ENCODE assay signal across 20 cellular contexts in genomic region chr2:17520761-17521160, GRCh38. TPM values are rescaled to one million over a fixed set of nuclear protein-coding genes. Genes with fewer than 3 reads are reported as not detected.
DNase-seq lines count a peak whose midpoint lies in the region; ATAC-seq and TF ChIP-seq lines count a peak whose summit lies in the region.
"Had no signal": no experiment of that assay in that cellular context is flagged by ENCODE, and none has a peak within 500 bp of the region (broad histone marks: within the 10 kb centered on the region; RNA-seq: fewer than 3 reads in every experiment).

No MANE protein-coding gene starts in this region.

- DNase-seq in GM06990 (ENCODE audit: extremely low read depth, insufficient read length) (peak; percentile 44), OCI-M1 (lab: John Stamatoyannopoulos, UW) (peak; percentile 21), GF-D8 (lab: John Stamatoyannopoulos, UW) (no peak), right cardiac atrium (no peak), ovary (no peak)
- DNase-seq in activated CD4-positive, alpha-beta T cell treated with anti-CD3 and anti-CD28 coated beads, Interleukin-2, amount 10 ng/mL, durations not matched to agents 7 days and 5 days = no peak
- DNase-seq: erythroblast; H7; left ventricle myocardium superior; NCI-H1694 treated with DMSO at 0.1 percent for 48 hours; NCI-H510A; nucleus accumbens; stimulated activated CD4-positive, alpha-beta T cell treated with anti-CD3 and anti-CD28 coated beads, Interleukin-2, amount 100 ng/mL, for 24 hours had no signal

- TF ChIP-seq EP300 in ovary (IDR thresholded peaks at IDR 0.05) = no peak

- no peak overlapping the region for H3K4me3 Mint-ChIP-seq in activated CD4-positive, alpha-beta T cell treated with anti-CD3 and anti-CD28 coated beads, Interleukin-2, amount 10 ng/mL, durations not matched to agents 7 days and 5 days
- H3K4me3 Mint-ChIP-seq: activated T-helper 1 cell treated with anti-CD3 and anti-CD28 coated beads, Interleukin-12 subunit alpha, Interleukin-12 subunit beta, Interleukin-2, Interleukin-4 antibody, amounts not matched to agents 30 ng/mL and 10 ng/mL and 1 ng/mL, durations not matched to agents 14 hours and 24 hours and 36 hours had no signal

- H3K27ac ChIP-seq in right cardiac atrium (ENCODE audit: low read length) = no peak overlapping the region
- H3K27ac ChIP-seq in ovary = no peak overlapping the region
- H3K27ac ChIP-seq: VCaP had no signal

- H3K9me3 Mint-ChIP-seq in activated CD4-positive, alpha-beta T cell treated with anti-CD3 and anti-CD28 coated beads, Interleukin-2, amount 10 ng/mL, durations not matched to agents 7 days and 5 days = no peaks in the 10 kb centered on the region
- H3K9me3 Mint-ChIP-seq: activated T-helper 1 cell treated with anti-CD3 and anti-CD28 coated beads, Interleukin-12 subunit alpha, Interleukin-12 subunit beta, Interleukin-2, Interleukin-4 antibody, amounts not matched to agents 30 ng/mL and 10 ng/mL and 1 ng/mL, durations not matched to agents 14 hours and 24 hours and 36 hours had no signal

- WGBS in right cardiac atrium = 78% methylated on average over 2 of the region's 2 CpGs
- WGBS in ovary, 3 donors = 85 to 89% (median 85%) methylated on average over 2 of the region's 2 CpGs

- CTCF ChIA-PET in activated CD4-positive, alpha-beta T cell treated with anti-CD3 and anti-CD28 coated beads, Interleukin-2, amount 10 ng/mL, durations not matched to agents 7 days and 5 days (lab: Charles Lee) = no interaction called here

- H3K4me1 Mint-ChIP-seq in activated CD4-positive, alpha-beta T cell treated with anti-CD3 and anti-CD28 coated beads, Interleukin-2, amount 10 ng/mL, durations not matched to agents 7 days and 5 days = no peaks in the 10 kb centered on the region

- TF ChIP-seq POLR2A in ovary (IDR thresholded peaks at IDR 0.05) = no peak

- H3K27me3 Mint-ChIP-seq in activated CD4-positive, alpha-beta T cell treated with anti-CD3 and anti-CD28 coated beads, Interleukin-2, amount 10 ng/mL, durations not matched to agents 7 days and 5 days = peaks cover 33% of the 10 kb centered on the region

- ATAC-seq in GM19035 (IDR thresholded peaks at IDR 0.05; ENCODE audit: unreplicated experiment) (peak; percentile 46), HG02973 (IDR thresholded peaks at IDR 0.05; ENCODE audit: unreplicated experiment) (peak; percentile 38), right cardiac atrium (no peak)
- ATAC-seq: left ventricle myocardium superior had no signal

- H3K36me3 ChIP-seq in GM06990 (ENCODE audit: control insufficient read depth, insufficient read depth, low read length) = no peaks in the 10 kb centered on the region
- H3K36me3 ChIP-seq in ovary = no peaks in the 10 kb centered on the region

- H3K27me3 ChIP-seq in GM06990 (replicated peaks; ENCODE audit: control insufficient read depth, insufficient read depth, low read length) = no peaks in the 10 kb centered on the region
- no peaks in the 10 kb centered on the region for H3K27me3 ChIP-seq in right cardiac atrium (ENCODE audit: control insufficient read depth, insufficient read depth)
- H3K27me3 ChIP-seq in ovary = no peaks in the 10 kb centered on the region

- H3K9me3 ChIP-seq in right cardiac atrium (ENCODE audit: control insufficient read depth, low read length) (no peaks in the 10 kb centered on the region), ovary (no peaks in the 10 kb centered on the region)

- H3K27ac Mint-ChIP-seq in activated CD4-positive, alpha-beta T cell treated with anti-CD3 and anti-CD28 coated beads, Interleukin-2, amount 10 ng/mL, durations not matched to agents 7 days and 5 days = no peak overlapping the region
- H3K27ac Mint-ChIP-seq: activated T-helper 1 cell treated with anti-CD3 and anti-CD28 coated beads, Interleukin-12 subunit alpha, Interleukin-12 subunit beta, Interleukin-2, Interleukin-4 antibody, amounts not matched to agents 30 ng/mL and 10 ng/mL and 1 ng/mL, durations not matched to agents 14 hours and 24 hours and 36 hours had no signal

- no peaks in the 10 kb centered on the region for H3K36me3 Mint-ChIP-seq in activated CD4-positive, alpha-beta T cell treated with anti-CD3 and anti-CD28 coated beads, Interleukin-2, amount 10 ng/mL, durations not matched to agents 7 days and 5 days (ENCODE audit: low read depth)

- POLR2A ChIA-PET in activated CD4-positive, alpha-beta T cell treated with anti-CD3 and anti-CD28 coated beads, Interleukin-2, amount 10 ng/mL, durations not matched to agents 7 days and 5 days (lab: Charles Lee) = no interaction called here

- H3K4me3 ChIP-seq in GM06990 (replicated peaks; ENCODE audit: low read depth, low read length) (no peak overlapping the region), right cardiac atrium (ENCODE audit: low read length) (no peak overlapping the region), ovary (no peak overlapping the region)

- TF ChIP-seq CTCF in GM06990 (IDR thresholded peaks at IDR 0.05; ENCODE audit: insufficient read depth, low read length, poor library complexity, severe bottlenecking) = no peak
- no peak for TF ChIP-seq CTCF in ovary (IDR thresholded peaks at IDR 0.05)

- intact Hi-C loops in right cardiac atrium (cut with DNase I) = no loop called here
- intact Hi-C loops in ovary (cut with DNase I) = no loop called here

- H3K4me1 ChIP-seq in right cardiac atrium (ENCODE audit: control insufficient read depth, insufficient read depth, low read length) = no peaks in the 10 kb centered on the region
- no peaks in the 10 kb centered on the region for H3K4me1 ChIP-seq in ovary (ENCODE audit: insufficient read depth)

RNA-seq across cellular contexts. Expression of gene RAD51AP2, which starts 2.5 kb away (rescaled TPM):
- not detected for total RNA-seq in activated CD4-positive, alpha-beta T cell treated with anti-CD3 and anti-CD28 coated beads, Interleukin-2, amount 10 ng/mL, durations not matched to agents 7 days and 5 days
- under 1 TPM; 0.25 to 0.51 (median 0.37) TPM for total RNA-seq in right cardiac atrium
- polyA plus RNA-seq in right cardiac atrium = 0.14 TPM
- total RNA-seq in ovary = under 1 TPM; 0.05 to 0.24 (median 0.10) TPM
- polyA plus RNA-seq in ovary = under 1 TPM; 0.02 to 0.05 TPM
- total RNA-seq: activated T-helper 1 cell treated with anti-CD3 and anti-CD28 coated beads, Interleukin-12 subunit alpha, Interleukin-12 subunit beta, Interleukin-2, Interleukin-4 antibody, amounts not matched to agents 30 ng/mL and 10 ng/mL and 1 ng/mL, durations not matched to agents 14 hours and 24 hours and 36 hours; dermis microvascular lymphatic vessel endothelial cell; HT1080; M059J had no signal

RNA-seq across cellular contexts. Expression of gene VSNL1, which starts 19.7 kb away (rescaled TPM):
- not detected for total RNA-seq in activated CD4-positive, alpha-beta T cell treated with anti-CD3 and anti-CD28 coated beads, Interleukin-2, amount 10 ng/mL, durations not matched to agents 7 days and 5 days
- total RNA-seq in right cardiac atrium (10 to 100 TPM; 26.5 to 39.3 (median 36.0) TPM), ovary (1 to 10 TPM in 5 of 7 donors, under 1 TPM in 1, not detected in 1; 0.60 to 9.4 (median 4.0) TPM)
- polyA plus RNA-seq in right cardiac atrium (36.8 TPM), ovary (1 to 10 TPM in 1 of 2 donors, under 1 TPM in 1; 0.41 to 2.8 TPM)
- total RNA-seq: activated T-helper 1 cell treated with anti-CD3 and anti-CD28 coated beads, Interleukin-12 subunit alpha, Interleukin-12 subunit beta, Interleukin-2, Interleukin-4 antibody, amounts not matched to agents 30 ng/mL and 10 ng/mL and 1 ng/mL, durations not matched to agents 14 hours and 24 hours and 36 hours; dermis microvascular lymphatic vessel endothelial cell; HT1080 had no signal

Comparison
In these comparisons a context has a peak if more than half of its experiments do, and no peak if none do; other contexts are left out.
1. DNase-seq: peak in GM06990 (single experiment) and OCI-M1 (single experiment); none in activated CD4-positive, alpha-beta T cell treated with anti-CD3 and anti-CD28 coated beads, Interleukin-2, amount 10 ng/mL, durations not matched to agents 7 days and 5 days (single experiment), GF-D8 (single experiment), right cardiac atrium (0 of 3) and ovary (0 of 5).
2. ATAC-seq: peak in GM19035 (single experiment) and HG02973 (single experiment); none in right cardiac atrium (0 of 2).